Comparison of ENCODE assay signal across 10 cellular contexts in genomic region chr19:41861098-41861768, GRCh38. TPM values are rescaled to one million over a fixed set of nuclear protein-coding genes. Genes with fewer than 3 reads are reported as not detected.
DNase-seq lines count a peak whose midpoint lies in the region; ATAC-seq and TF ChIP-seq lines count a peak whose summit lies in the region.
"Had no signal": no experiment of that assay in that cellular context is flagged by ENCODE, and none has a peak within 500 bp of the region (broad histone marks: within the 10 kb centered on the region; RNA-seq: fewer than 3 reads in every experiment).

No MANE protein-coding gene starts in this region.

- TF ChIP-seq CTCF in GM12875 (IDR thresholded peaks at IDR 0.05; ENCODE audit: borderline replicate concordance, insufficient read depth, low read depth, low read length) (no peak), PC-9 (conservative IDR thresholded peaks at IDR 0.05) (no peak), esophagus muscularis mucosa (IDR thresholded peaks at IDR 0.05) (no peak)

- peaks cover 61% of the 10 kb centered on the region for H3K79me2 ChIP-seq in PC-9 (ENCODE audit: low read depth)

- CTCF ChIA-PET in PC-9 (lab: Charles Lee) = interaction anchor here (0.6 kb wide), 1 partner anchor 303 kb away, joined by 8 read pairs; no protein-coding TSS in a partner anchor

- no TSS peak for BruUV-seq in PC-9 (replicated peaks; lab: Mats Ljungman, UMichigan)

- no peak for DNase-seq in PC-9
- no peak for DNase-seq in esophagus muscularis mucosa (ENCODE audit: extremely low spot score)
- DNase-seq in glomerular visceral epithelial cell (ENCODE audit: extremely low spot score) = no peak
- no peak for DNase-seq in NCI-H510A treated with DMSO at 0.1 percent for 48 hours (lab: John Stamatoyannopoulos, UW)

- no peak for ATAC-seq in GM19455 (IDR thresholded peaks at IDR 0.05; ENCODE audit: unreplicated experiment)
- no peak for ATAC-seq in GM18517 (IDR thresholded peaks at IDR 0.05; ENCODE audit: unreplicated experiment)

- H3K36me3 ChIP-seq in PC-9 (ENCODE audit: low read depth) = peaks cover 50% of the 10 kb centered on the region
- peaks cover 25 to 53% (median 50%) of the 10 kb centered on the region in 4 donors for H3K36me3 ChIP-seq in esophagus muscularis mucosa
- peaks cover 31% of the 10 kb centered on the region for H3K36me3 ChIP-seq in rectal smooth muscle tissue (ENCODE audit: control insufficient read depth, insufficient read depth, low read length)

- H3K4me1 ChIP-seq in PC-9 (replicated peaks; ENCODE audit: insufficient read depth) (peaks cover 52% of the 10 kb centered on the region), esophagus muscularis mucosa (peaks cover 29 to 61% (median 47%) of the 10 kb centered on the region in 4 donors), rectal smooth muscle tissue (ENCODE audit: control insufficient read depth, insufficient read depth, low read length) (peaks cover 10% of the 10 kb centered on the region)

- POLR2A ChIA-PET in PC-9 (lab: Charles Lee; ENCODE audit: unreplicated experiment) = interaction anchor here (0.6 to 0.7 kb wide), 2 partner anchors 96 to 126 kb away, joined by 5 to 6 read pairs; no protein-coding TSS in a partner anchor

- peak overlapping the region; percentile 99 for H3K9ac ChIP-seq in rectal smooth muscle tissue (ENCODE audit: low read length)

- TF ChIP-seq POLR2A in esophagus muscularis mucosa (IDR thresholded peaks at IDR 0.05; ENCODE audit: low read depth) = no peak

- TF ChIP-seq EP300 in esophagus muscularis mucosa (IDR thresholded peaks at IDR 0.05) = no peak

- H3K9me2 ChIP-seq in PC-9 (ENCODE audit: insufficient read depth) = no peaks in the 10 kb centered on the region

- H3K4me2 ChIP-seq in PC-9 = peak overlapping the region; percentile 96

- intact Hi-C loops in PC-9 (cut with micrococcal nuclease; ENCODE audit: unreplicated experiment) (no loop called here), esophagus muscularis mucosa (cut with DNase I) (loop anchor here (5.0 kb wide), 1 partner anchor 91 kb away; no protein-coding TSS in a partner anchor)

- H3K9me3 ChIP-seq in PC-9 (ENCODE audit: insufficient read depth, low read depth) (no peaks in the 10 kb centered on the region), esophagus muscularis mucosa (no peaks in the 10 kb centered on the region)

- 37% methylated on average over 10 of the region's 10 CpGs for WGBS in esophagus muscularis mucosa

- no peak overlapping the region for H2AFZ ChIP-seq in PC-9

- peaks cover 58% of the 10 kb centered on the region for H3F3A ChIP-seq in PC-9 (ENCODE audit: insufficient read depth, low read depth)

- H3K27me3 ChIP-seq in PC-9 (ENCODE audit: insufficient read depth, low read depth) (no peaks in the 10 kb centered on the region), esophagus muscularis mucosa (peaks cover 0 to 5% (median 0%) of the 10 kb centered on the region in 4 donors), rectal smooth muscle tissue (ENCODE audit: control insufficient read depth, insufficient read depth, low read length) (no peaks in the 10 kb centered on the region)

- H3K27ac ChIP-seq in PC-9 (peak overlapping the region; percentile 96), esophagus muscularis mucosa (replicated peaks in 1 of 4) (peak overlapping the region; percentile 92 to 96 (median 94)), rectal smooth muscle tissue (ENCODE audit: low read depth, low read length) (peak overlapping the region; percentile 97)

- peak overlapping the region; percentile 92 for H3K4me3 ChIP-seq in GM12875 (ENCODE audit: low read depth, low read length)
- peak overlapping the region; percentile 98 for H3K4me3 ChIP-seq in PC-9
- peak overlapping the region; percentile 71 to 99 (median 88) for H3K4me3 ChIP-seq in esophagus muscularis mucosa
- peak overlapping the region; percentile 94 for H3K4me3 ChIP-seq in rectal smooth muscle tissue (ENCODE audit: low read length)

- H4K20me1 ChIP-seq in PC-9 (ENCODE audit: insufficient read depth) = peaks cover 53% of the 10 kb centered on the region

RNA-seq across cellular contexts. Expression of gene RPS19, which starts 1.2 kb away (rescaled TPM):
- total RNA-seq in PC-9 (2021) (2,593 and 3,356 TPM in 2 replicates), esophagus muscularis mucosa (1,000 to 10,000 TPM in 3 of 4 donors, 100 to 1,000 TPM in 1; 893 to 1,378 (median 1,179) TPM)

RNA-seq across cellular contexts. Expression of gene CD79A, which starts 15.8 kb away (rescaled TPM):
- total RNA-seq in PC-9 (2021) (0.33 and 0.59 TPM in 2 replicates), esophagus muscularis mucosa (1 to 10 TPM in 1 of 4 donors, under 1 TPM in 1, not detected in 2; 0.71 to 2.2 TPM)
- total RNA-seq: HT1080, pulmonary artery endothelial cell had no signal

RNA-seq across cellular contexts. Expression of gene DMRTC2, which starts 16.4 kb away (rescaled TPM):
- total RNA-seq in PC-9 (2021) = not detected in 2 replicates
- not detected for total RNA-seq in esophagus muscularis mucosa
- total RNA-seq: HT1080, pulmonary artery endothelial cell had no signal

RNA-seq across cellular contexts. Expression of gene LYPD4, which starts 16.8 kb away (rescaled TPM):
- total RNA-seq in PC-9 (2021) (not detected in 2 replicates), esophagus muscularis mucosa (not detected)
- total RNA-seq: HT1080, pulmonary artery endothelial cell had no signal

RNA-seq across cellular contexts. Expression of gene ARHGEF1, which starts 21.8 kb away (rescaled TPM):
- 101 and 109 TPM in 2 replicates for total RNA-seq in PC-9 (2021)
- 10 to 100 TPM; 54.5 to 71.8 (median 59.7) TPM for total RNA-seq in esophagus muscularis mucosa
